6 cellular contexts compared by ENCODE assay signal in the genomic region with DNA sequence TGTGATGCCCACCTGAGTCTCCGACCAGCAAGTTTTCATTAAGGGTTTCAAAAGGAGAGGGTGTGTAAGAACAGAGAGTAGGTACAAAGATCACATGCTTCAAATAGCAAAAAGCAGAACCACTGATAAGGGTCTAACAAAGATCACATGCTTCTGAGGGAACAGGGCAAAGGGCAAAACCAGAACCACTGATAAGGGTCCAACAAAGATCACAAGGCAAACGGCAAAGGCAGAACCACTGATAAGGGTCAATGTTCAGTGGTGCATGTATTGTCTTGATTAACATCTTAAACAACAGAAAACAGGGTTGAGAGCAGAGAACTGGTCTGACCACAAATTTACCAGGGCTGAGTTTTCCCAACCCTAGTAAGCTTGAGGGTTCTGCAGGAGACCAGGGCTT.
A peak's percentile ranks its signal among the peaks of the same experiment; 100 is the strongest.
DNase-seq lines count a peak whose midpoint lies in the region; ATAC-seq, FAIRE-seq and TF ChIP-seq lines count a peak whose summit lies in the region.
"Not testable (repeated sequence)": the region's sequence is repeated elsewhere in the genome, so short reads cannot be mapped to it uniquely, and the experiment has no call there.

No MANE protein-coding gene starts in this region.

- CTCF ChIA-PET in K562 (lab: Yijun Ruan, JAX; ENCODE audit: low intra/inter-chr PET ratio); HepG2 (lab: Yijun Ruan, JAX; ENCODE audit: low intra/inter-chr PET ratio, low total read pairs): not testable (repeated sequence)

- H2BK120ac ChIP-seq in trophoblast cell (ENCODE audit: insufficient read depth, low read length, poor library complexity) = not testable (repeated sequence)

- not testable (repeated sequence) for H3K9ac ChIP-seq in K562 (ENCODE audit: insufficient read depth in 1 of 2, low read depth in 2 of 2, low read length in 2 of 2); HepG2 (ENCODE audit: insufficient read depth, low read depth, low read length); trophoblast cell (ENCODE audit: low read length)

- not testable (repeated sequence) for H3K23ac ChIP-seq in trophoblast cell (ENCODE audit: low read length)

- H4K8ac ChIP-seq in trophoblast cell (ENCODE audit: low read depth, low read length) = not testable (repeated sequence)

- not testable (repeated sequence) for H3K27ac ChIP-seq in K562 (ENCODE audit: extremely low read depth, low read depth, low read length); HepG2 (ENCODE audit: extremely low read length, insufficient read depth, low read length); trophoblast cell (ENCODE audit: low read depth, low read length); small intestine (ENCODE audit: low read depth in 1 of 2, low read length in 1 of 2)

- H4K91ac ChIP-seq in trophoblast cell (ENCODE audit: low read depth, low read length) = not testable (repeated sequence)

- TF ChIP-seq RAD21 in K562 (CRISPR knock-in tag; conservative IDR thresholded peaks at IDR 0.05 in 1 of 2, IDR thresholded peaks at IDR 0.05 in 1 of 2); HepG2 (CRISPR knock-in tag; IDR thresholded peaks at IDR 0.05): not testable (repeated sequence)

- in situ Hi-C loops in K562 (cut with MboI); HepG2 (cut with HindIII; ENCODE audit: extremely low pct_ligation_motif_present, low pct_unique_long_range_greater_than_20kb): not testable (repeated sequence)

- H4K20me1 ChIP-seq in K562 (replicated peaks; ENCODE audit: control insufficient read depth, insufficient read depth, low read length); HepG2 (ENCODE audit: insufficient read depth, low read length): not testable (repeated sequence)

- not testable (repeated sequence) for TF ChIP-seq POLR2A in K562 (conservative IDR thresholded peaks at IDR 0.05); HepG2 (IDR thresholded peaks at IDR 0.05; ENCODE audit: insufficient read depth in 1 of 2, low read depth in 2 of 2, low read length in 2 of 2)

- TF ChIP-seq CTCF in K562 (IDR thresholded peaks at IDR 0.05 in 2 of 3, conservative IDR thresholded peaks at IDR 0.05 in 1 of 3; ENCODE audit: insufficient read depth in 2 of 3, low read depth in 1 of 3, low read length in 3 of 3); HepG2 (CRISPR knock-in tag; IDR thresholded peaks at IDR 0.05): not testable (repeated sequence)

- not testable (repeated sequence) for H2BK5ac ChIP-seq in trophoblast cell (ENCODE audit: low read depth, low read length, poor library complexity)

- not testable (repeated sequence) for H2AK5ac ChIP-seq in trophoblast cell (ENCODE audit: low read length)

- BruUV-seq in K562 (replicated peaks; lab: Mats Ljungman, UMichigan); HepG2 (replicated peaks; lab: Mats Ljungman, UMichigan): not testable (repeated sequence)

- not testable (repeated sequence) for H3K4me2 ChIP-seq in K562 (ENCODE audit: insufficient read depth, low read length); HepG2 (ENCODE audit: low read depth, low read length); trophoblast cell (ENCODE audit: low read length)

- POLR2A ChIA-PET in K562 (lab: Yijun Ruan, JAX) = not testable (repeated sequence)
- POLR2A ChIA-PET in HepG2 (lab: Yijun Ruan, JAX) = interaction anchor here (0.9 kb wide), 1 partner anchor 34 kb away, joined by 3 read pairs; no protein-coding TSS in a partner anchor

- not testable (repeated sequence) for TF ChIP-seq EP300 in K562 (IDR thresholded peaks at IDR 0.05; ENCODE audit: low read length); HepG2 (IDR thresholded peaks at IDR 0.05; ENCODE audit: low read depth in 2 of 2, low read length in 2 of 2); HepG2 (CRISPR knock-in tag; IDR thresholded peaks at IDR 0.05; ENCODE audit: borderline replicate concordance)

- H2AFZ ChIP-seq in K562 (ENCODE audit: low read depth, low read length); HepG2 (ENCODE audit: low read length); trophoblast cell (ENCODE audit: insufficient read depth, low read length, poor library complexity): not testable (repeated sequence)

- not testable (repeated sequence) for H3K14ac ChIP-seq in trophoblast cell (ENCODE audit: low read length)

- H3K4ac ChIP-seq in trophoblast cell (ENCODE audit: low read depth, low read length) = not testable (repeated sequence)

- H3K36me3 ChIP-seq in K562 (ENCODE audit: control insufficient read depth, insufficient read depth, low read length); HepG2 (replicated peaks in 1 of 2; ENCODE audit: control insufficient read depth in 1 of 2, insufficient read depth in 2 of 2, low read length in 2 of 2); trophoblast cell (ENCODE audit: control insufficient read depth in 1 of 2, insufficient read depth in 2 of 2, low read length in 2 of 2); small intestine (ENCODE audit: control insufficient read depth in 2 of 2, insufficient read depth in 2 of 2, low read length in 2 of 2): not testable (repeated sequence)

- H3K9me3 ChIP-seq in K562 (replicated peaks; ENCODE audit: control insufficient read depth, insufficient read depth, low read depth, low read length); trophoblast cell (ENCODE audit: insufficient read depth, low read depth, low read length); small intestine (ENCODE audit: control insufficient read depth, low read depth): not testable (repeated sequence)
- peaks cover 16% of the 10 kb centered on the region for H3K9me3 ChIP-seq in HepG2 (ENCODE audit: low read length)

- ATAC-seq in K562, HepG2: not testable (repeated sequence)

- H3K9me1 ChIP-seq in K562 (ENCODE audit: control insufficient read depth, insufficient read depth, low read length) = not testable (repeated sequence)

- H3K4me1 ChIP-seq in K562 (replicated peaks in 1 of 2; ENCODE audit: control insufficient read depth in 2 of 2, insufficient read depth in 2 of 2, low read length in 2 of 2); HepG2 (ENCODE audit: insufficient read depth, low read length); trophoblast cell (ENCODE audit: control insufficient read depth in 1 of 2, insufficient read depth in 2 of 2, low read length in 2 of 2); small intestine (ENCODE audit: control insufficient read depth in 2 of 2, insufficient read depth in 1 of 2, low read depth in 1 of 2, low read length in 1 of 2): not testable (repeated sequence)

- not testable (repeated sequence) for H3K4me3 ChIP-seq in K562; HepG2 (replicated peaks in 1 of 3; ENCODE audit: insufficient read depth in 1 of 3, low read depth in 2 of 3, low read length in 3 of 3); trophoblast cell (ENCODE audit: low read depth, low read length); small intestine (ENCODE audit: low read depth in 1 of 2, low read length in 2 of 2)

- not testable (repeated sequence) for H3K18ac ChIP-seq in trophoblast cell (ENCODE audit: low read length)

- peak; percentile 56 for DNase-seq in CMK (ENCODE audit: low read depth)
- peak; percentile 58 for DNase-seq in GF-D8 (lab: John Stamatoyannopoulos, UW)
- not testable (repeated sequence) for DNase-seq in K562 (ENCODE audit: extremely low read depth in 1 of 4, low spot score in 3 of 4)
- DNase-seq in HepG2 (ENCODE audit: low spot score) = peak; percentile 53
- peak; percentile 60 to 65 for DNase-seq in trophoblast cell
- peak; percentile 76 for DNase-seq in small intestine

- H3K27me3 ChIP-seq in K562 (ENCODE audit: control insufficient read depth in 2 of 2, insufficient read depth in 2 of 2, low read length in 2 of 2); HepG2 (ENCODE audit: control insufficient read depth in 1 of 2, insufficient read depth in 2 of 2, low read length in 2 of 2); trophoblast cell (ENCODE audit: insufficient read depth, low read length); small intestine (ENCODE audit: control insufficient read depth in 2 of 2, insufficient read depth in 2 of 2, low read length in 2 of 2): not testable (repeated sequence)

- not testable (repeated sequence) for H2BK12ac ChIP-seq in trophoblast cell (ENCODE audit: low read length)

- H4K12ac ChIP-seq in trophoblast cell (ENCODE audit: low read depth, low read length) = not testable (repeated sequence)

- not testable (repeated sequence) for H3K79me1 ChIP-seq in trophoblast cell (ENCODE audit: low read length)

- intact Hi-C loops in K562 (cut with micrococcal nuclease); HepG2 (cut with micrococcal nuclease; ENCODE audit: unreplicated experiment): not testable (repeated sequence)

- H3K79me2 ChIP-seq in K562 (ENCODE audit: control insufficient read depth, insufficient read depth, low read length); HepG2 (ENCODE audit: insufficient read depth, low read length); trophoblast cell (ENCODE audit: control insufficient read depth, insufficient read depth, low read length, poor library complexity): not testable (repeated sequence)

- FAIRE-seq in K562 (lab: Jason Lieb, UNC); small intestine (lab: Jason Lieb, UNC): not testable (repeated sequence)
- peak; percentile 28 for FAIRE-seq in HepG2 (lab: Jason Lieb, UNC)

- 6% methylated on average over 2 of the region's 2 CpGs for WGBS in K562 (ENCODE audit: insufficient coverage, low coverage, missing lambda C conversion rate)
- 0% methylated on average over 2 of the region's 2 CpGs for WGBS in HepG2 (ENCODE audit: low lambda C conversion rate)
- WGBS in trophoblast cell (ENCODE audit: extremely low coverage, insufficient coverage, insufficient read length) = no CpG with 5 or more reads among the region's 2 CpGs
- 15 to 54% (median 23%) methylated on average over 2 of the region's 2 CpGs for WGBS in small intestine, 3 donors

TF ChIP-seq in K562, 482 proteins besides CTCF, POLR2A, EP300 and RAD21 (continues in another document):
- TF ChIP-seq TRIM24 (IDR thresholded peaks at IDR 0.05) (peak in 1 of 2 experiments; percentile 55; a peak in 2 of 4 replicates), TEAD1 (CRISPR knock-in tag; IDR thresholded peaks at IDR 0.05) (peak in 1 of 2 experiments; percentile 62; a peak in 1 of 4 replicates)

TF ChIP-seq in HepG2, 621 proteins besides CTCF, POLR2A, EP300 and RAD21 (continues in another document):
- TF ChIP-seq TRIM24 (CRISPR knock-in tag; IDR thresholded peaks at IDR 0.05) = 0 out of 2 replicates have a peak, but pooled peaks have one; percentile 22
